ENCODE assay signal across 9 cellular contexts in the genomic region with DNA sequence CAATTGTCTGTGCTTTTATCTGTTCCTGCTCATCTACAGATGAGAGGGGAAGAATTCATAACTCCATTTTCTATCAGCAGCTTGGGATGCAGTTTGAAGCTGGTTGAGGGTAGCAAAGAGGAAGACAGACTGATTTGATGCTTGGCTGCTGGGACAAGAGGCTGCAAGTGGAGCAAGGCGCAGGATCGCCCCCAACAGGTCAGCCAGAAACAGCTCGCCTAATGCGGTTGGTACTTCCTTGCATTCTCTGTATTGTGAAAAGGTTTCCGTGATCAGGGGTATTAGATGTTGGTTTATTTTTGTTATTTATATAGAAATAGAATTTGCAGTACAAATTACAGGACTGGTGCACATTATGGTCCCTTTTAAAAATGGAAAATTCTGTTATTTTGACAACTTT. TPM values are rescaled to one million over a fixed set of nuclear protein-coding genes. Genes with fewer than 3 reads are reported as not detected.
DNase-seq lines count a peak whose midpoint lies in the region; ATAC-seq lines count a peak whose summit lies in the region.
"Had no signal": no experiment of that assay in that cellular context is flagged by ENCODE, and none has a peak within 500 bp of the region (broad histone marks: within the 10 kb centered on the region; RNA-seq: fewer than 3 reads in every experiment).

No MANE protein-coding gene starts in this region.

- no peak for ATAC-seq in GM19463 (IDR thresholded peaks at IDR 0.05; ENCODE audit: unreplicated experiment)
- ATAC-seq: activated naive CD4-positive, alpha-beta T cell treated with anti-CD3 and anti-CD28 coated beads, Interleukin-2, amount 50 U/mL, for 72 hours had no signal

- H3K4me3 Mint-ChIP-seq in T-helper 2 cell treated with Interferon-gamma antibody and Interleukin-4, amounts not matched to agents 5 μg/mL and 100 μg/mL, for 36 hours, result no peak overlapping the region

- H3K4me3 ChIP-seq in H7 (ENCODE audit: insufficient read depth, low read depth, low read length), result no peak overlapping the region

- no peaks in the 10 kb centered on the region for H3K27me3 Mint-ChIP-seq in T-helper 2 cell treated with Interferon-gamma antibody and Interleukin-4, amounts not matched to agents 5 μg/mL and 100 μg/mL, for 36 hours (ENCODE audit: low read depth)

- DNase-seq in COR-L47 (lab: John Stamatoyannopoulos, UW) (peak; percentile 33), H7 (peak; percentile 51), RPMI8226 (peak; percentile 4), iPS DF 4.7 (ENCODE audit: extremely low read depth, low spot score) (peak; percentile 9), hippocampal formation (lab: John Stamatoyannopoulos, UW) (no peak), Ammon's horn (ENCODE audit: low spot score) (no peak)
- no peak for DNase-seq in T-helper 2 cell treated with Interferon-gamma antibody and Interleukin-4, amounts not matched to agents 5 μg/mL and 100 μg/mL, for 36 hours (ENCODE audit: low spot score)

- no peaks in the 10 kb centered on the region for H3K4me1 Mint-ChIP-seq in T-helper 2 cell treated with Interferon-gamma antibody and Interleukin-4, amounts not matched to agents 5 μg/mL and 100 μg/mL, for 36 hours (ENCODE audit: low read depth)

- no peaks in the 10 kb centered on the region for H3K36me3 ChIP-seq in H7 (replicated peaks; ENCODE audit: control insufficient read depth, insufficient read depth, low read length)

- no peaks in the 10 kb centered on the region for H3K27me3 ChIP-seq in H7 (ENCODE audit: control insufficient read depth, insufficient read depth, low read length)

- no peaks in the 10 kb centered on the region for H3K36me3 Mint-ChIP-seq in T-helper 2 cell treated with Interferon-gamma antibody and Interleukin-4, amounts not matched to agents 5 μg/mL and 100 μg/mL, for 36 hours (ENCODE audit: low read depth)

- peaks cover 5% of the 10 kb centered on the region for H3K9me3 Mint-ChIP-seq in T-helper 2 cell treated with Interferon-gamma antibody and Interleukin-4, amounts not matched to agents 5 μg/mL and 100 μg/mL, for 36 hours

- no peak overlapping the region for H3K27ac Mint-ChIP-seq in T-helper 2 cell treated with Interferon-gamma antibody and Interleukin-4, amounts not matched to agents 5 μg/mL and 100 μg/mL, for 36 hours
- H3K27ac Mint-ChIP-seq: activated naive CD4-positive, alpha-beta T cell treated with anti-CD3 and anti-CD28 coated beads, Interleukin-2, amount 50 U/mL, for 72 hours had no signal

RNA-seq across cellular contexts. Expression of a gene that starts 40.6 kb away (rescaled TPM):
- total RNA-seq in H7 (2014; rRNA removed; shearing (Covaris generic)), result 0.21 TPM in 1 of 2 replicates, not detected in the other

Comparison
In these comparisons a context has a peak if more than half of its experiments do, and no peak if none do; other contexts are left out.
1. DNase-seq: peak in COR-L47 (single experiment), H7 (single experiment), RPMI8226 (single experiment) and iPS DF 4.7 (single experiment); none in hippocampal formation (0 of 2), Ammon's horn (single experiment) and T-helper 2 cell treated with Interferon-gamma antibody and Interleukin-4, amounts not matched to agents 5 μg/mL and 100 μg/mL, for 36 hours (single experiment).